In the genomic region with DNA sequence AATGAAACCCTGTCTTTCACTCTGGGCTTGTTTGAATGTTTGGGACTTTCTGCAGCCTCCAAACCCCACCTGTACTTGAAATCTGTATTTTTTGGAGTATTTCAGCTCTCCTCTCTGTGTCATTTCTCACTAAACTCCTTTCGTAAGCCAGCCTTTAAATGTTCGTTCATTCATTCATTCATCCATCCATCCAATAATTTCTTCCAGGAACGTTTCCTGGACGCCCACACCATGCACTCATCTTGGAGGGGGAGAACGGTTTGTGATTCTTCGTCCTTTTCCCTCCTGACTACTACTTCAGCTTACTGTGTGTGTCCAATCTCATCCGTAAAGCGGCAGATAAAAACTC, we compare ENCODE assay signal across 7 cellular contexts. TPM values are rescaled to one million over a fixed set of nuclear protein-coding genes. Genes with fewer than 3 reads are reported as not detected.
A peak's percentile ranks its signal among the peaks of the same experiment; 100 is the strongest.
DNase-seq lines count a peak whose midpoint lies in the region; ATAC-seq and TF ChIP-seq lines count a peak whose summit lies in the region.

No MANE protein-coding gene starts in this region.

- intact Hi-C loops in PC-3 (cut with micrococcal nuclease), result no loop called here

- peaks cover 7% of the 10 kb centered on the region; the same call in 1 of the 2 replicates for H4K20me1 ChIP-seq in PC-3 (ENCODE audit: low read length)

- no peaks in the 10 kb centered on the region for H3K36me3 ChIP-seq in PC-3 (ENCODE audit: low read depth, low read length)
- H3K36me3 ChIP-seq in skeletal muscle tissue (ENCODE audit: control insufficient read depth in 3 of 3, insufficient read depth in 3 of 3, low read length in 3 of 3), result no peaks in the 10 kb centered on the region

- ATAC-seq in GM19351 (IDR thresholded peaks at IDR 0.05; ENCODE audit: unreplicated experiment), result peak; percentile 3
- ATAC-seq in PC-3, result no peak
- no peak for ATAC-seq in HG03354 (IDR thresholded peaks at IDR 0.05; ENCODE audit: poor library complexity, severe bottlenecking, unreplicated experiment)

- H3K27me3 ChIP-seq in PC-3 (ENCODE audit: low read length), result no peaks in the 10 kb centered on the region
- H3K27me3 ChIP-seq in skeletal muscle tissue (ENCODE audit: control insufficient read depth in 3 of 3, insufficient read depth in 3 of 3, low read length in 3 of 3), result no peaks in the 10 kb centered on the region

- no peaks in the 10 kb centered on the region for H3F3A ChIP-seq in PC-3 (ENCODE audit: low read length, unreplicated experiment)

- peak overlapping the region; percentile 88 for H3K4me2 ChIP-seq in PC-3 (ENCODE audit: low read length)

- DNase-seq in PC-3 (no peak), fibroblast of mammary gland (ENCODE audit: low read depth) (no peak), hepatic stellate cell (ENCODE audit: low spot score) (no peak)
- DNase-seq in activated CD8-positive, alpha-beta memory T cell treated with anti-CD3 and anti-CD28 coated beads, Interleukin-2, amount 50 U/mL, for 4 hours, result no peak

- H3K9ac ChIP-seq in PC-3 (ENCODE audit: low read length), result peak overlapping the region; percentile 42; the same call in 1 of the 2 replicates
- H3K9ac ChIP-seq in skeletal muscle tissue (ENCODE audit: low read depth in 1 of 3, low read length in 3 of 3), result peak overlapping the region; percentile 24 to 75 (median 70)

- H3K9me3 ChIP-seq in PC-3 (ENCODE audit: low read length) (no peaks in the 10 kb centered on the region), skeletal muscle tissue (ENCODE audit: control insufficient read depth in 3 of 3, low read length in 3 of 3) (no peaks in the 10 kb centered on the region)

- H2AFZ ChIP-seq in PC-3 (ENCODE audit: low read length), result peak overlapping the region; percentile 99

- H3K4me1 ChIP-seq in PC-3 (ENCODE audit: insufficient read depth, low read length), result peaks cover 23% of the 10 kb centered on the region
- peaks cover 21 to 39% (median 24%) of the 10 kb centered on the region in 3 donors for H3K4me1 ChIP-seq in skeletal muscle tissue (ENCODE audit: control insufficient read depth in 3 of 3, insufficient read depth in 3 of 3, low read length in 3 of 3)

- no peak for TF ChIP-seq CTCF in PC-3 (conservative IDR thresholded peaks at IDR 0.05; ENCODE audit: low read depth, low read length)
- TF ChIP-seq CTCF in fibroblast of mammary gland (conservative IDR thresholded peaks at IDR 0.05; ENCODE audit: control insufficient read depth, insufficient read depth, low read depth, low read length), result no peak

- peaks cover 37% of the 10 kb centered on the region for H3K79me2 ChIP-seq in PC-3 (ENCODE audit: low read length)

- POLR2A ChIA-PET in PC-3 (lab: Charles Lee; ENCODE audit: unreplicated experiment), result no interaction called here

- H3K27ac ChIP-seq in PC-3 (ENCODE audit: low read length) (no peak overlapping the region), skeletal muscle tissue (ENCODE audit: low read depth, low read length) (no peak overlapping the region)

- H3K9me2 ChIP-seq in PC-3 (replicated peaks; ENCODE audit: low read length), result no peaks in the 10 kb centered on the region

- BruUV-seq in PC-3 (replicated peaks; lab: Mats Ljungman, UMichigan), result no TSS peak

- CTCF ChIA-PET in PC-3 (lab: Charles Lee), result no interaction called here

- H3K4me3 ChIP-seq in PC-3 (ENCODE audit: low read length), result peak overlapping the region; percentile 65
- H3K4me3 ChIP-seq in fibroblast of mammary gland (ENCODE audit: control insufficient read depth, low read depth, low read length), result peak overlapping the region; percentile 62
- peak overlapping the region; percentile 64 to 87 (median 68) for H3K4me3 ChIP-seq in skeletal muscle tissue (ENCODE audit: low read length in 3 of 3)

RNA-seq across cellular contexts. Expression of gene KLHL25, which starts 0.6 kb away (rescaled TPM):
- total RNA-seq in PC-3 (2014; rRNA removed) (7.2 and 12.5 TPM in 2 replicates), skeletal muscle tissue (5.2 TPM)
